Comparison of ENCODE assay signal across 10 cellular contexts in the genomic region with DNA sequence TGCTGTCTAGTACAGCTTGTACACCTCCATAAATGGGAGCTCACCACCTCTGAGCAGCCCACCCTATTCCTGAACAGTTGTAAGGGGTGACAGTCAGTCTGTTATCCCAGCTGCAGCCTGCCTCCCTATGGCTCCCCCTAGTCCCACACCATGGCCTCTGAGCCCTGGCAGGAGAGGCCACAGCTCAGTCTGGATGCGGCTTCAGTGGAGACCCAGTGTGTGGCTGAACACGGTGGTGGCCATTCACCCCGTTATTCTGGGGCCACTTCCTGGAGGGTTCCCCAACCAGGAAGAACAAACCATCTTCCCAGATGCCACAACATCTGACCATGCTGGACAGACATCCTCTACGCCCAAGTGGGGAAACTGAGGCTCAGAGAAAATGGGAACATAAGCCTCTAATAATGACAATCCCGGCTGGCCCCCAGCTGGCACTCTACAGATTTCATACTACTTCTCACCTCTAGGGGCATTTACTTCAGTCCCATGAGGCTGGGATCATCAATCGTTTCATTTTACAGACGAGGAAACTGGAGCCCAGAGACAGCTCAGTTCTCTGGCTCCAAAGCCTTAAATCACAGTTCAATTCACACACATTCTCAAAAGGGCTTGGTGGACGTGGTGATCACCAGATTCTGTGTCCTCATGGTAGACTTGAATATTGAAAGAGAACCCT. TPM values are rescaled to one million over a fixed set of nuclear protein-coding genes. Genes with fewer than 3 reads are reported as not detected.
DNase-seq lines count a peak whose midpoint lies in the region; ATAC-seq and TF ChIP-seq lines count a peak whose summit lies in the region.
"Had no signal": no experiment of that assay in that cellular context is flagged by ENCODE, and none has a peak within 500 bp of the region (broad histone marks: within the 10 kb centered on the region; RNA-seq: fewer than 3 reads in every experiment).

No MANE protein-coding gene starts in this region.

- H2AFZ ChIP-seq in GM23248: no peak overlapping the region

- H3K9ac ChIP-seq in GM23248: no peak overlapping the region

- POLR2A ChIA-PET in RWPE1 (lab: Yijun Ruan, JAX; ENCODE audit: low non-redundant PET): no interaction called here

- no peaks in the 10 kb centered on the region for H3K9me2 ChIP-seq in GM23248 (ENCODE audit: insufficient read depth)

- ATAC-seq in foreskin keratinocyte (peak; percentile 19), GM19324 (IDR thresholded peaks at IDR 0.05; ENCODE audit: low FRiP score, unreplicated experiment) (no peak), HG03139 (IDR thresholded peaks at IDR 0.05; ENCODE audit: unreplicated experiment) (no peak)

- H3K4me2 ChIP-seq in GM23248 (ENCODE audit: unreplicated experiment): no peak overlapping the region

- TF ChIP-seq CTCF in RWPE1 (conservative IDR thresholded peaks at IDR 0.05; ENCODE audit: low read depth): 0 out of 2 replicates have a peak, but pooled peaks have one; percentile 14
- TF ChIP-seq CTCF in foreskin keratinocyte (conservative IDR thresholded peaks at IDR 0.05): peak; percentile 55

- H3K4me1 ChIP-seq in GM23248 (ENCODE audit: insufficient read depth) (peaks cover 7% of the 10 kb centered on the region; the same call in 1 of the 2 replicates), foreskin keratinocyte (no peaks in the 10 kb centered on the region)

- H3K27ac ChIP-seq in GM23248: no peak overlapping the region
- no peak overlapping the region for H3K27ac ChIP-seq in RWPE1
- H3K27ac ChIP-seq in foreskin keratinocyte: no peak overlapping the region

- H3K79me2 ChIP-seq in GM23248 (ENCODE audit: insufficient read depth): no peaks in the 10 kb centered on the region

- H3K4me3 ChIP-seq in GM23248: no peak overlapping the region

- CTCF ChIA-PET in RWPE1 (lab: Yijun Ruan, JAX): interaction anchor here (0.5 to 0.9 kb wide), 3 partner anchors 23 to 346 kb away, joined by 3 read pairs; no protein-coding TSS in a partner anchor

- H3K36me3 ChIP-seq in GM23248 (ENCODE audit: low read depth): no peaks in the 10 kb centered on the region

- in situ Hi-C loops in GM23248 (cut with MboI): no loop called here

- no peaks in the 10 kb centered on the region; the same call in 1 of the 2 replicates for H3K27me3 ChIP-seq in GM23248 (replicated peaks; ENCODE audit: insufficient read depth)
- peaks cover 4% of the 10 kb centered on the region for H3K27me3 ChIP-seq in foreskin keratinocyte

- DNase-seq in AG08395 (ENCODE audit: low spot score): peak; percentile 55
- peak; percentile 59 for DNase-seq in GM23248
- DNase-seq in RWPE1 (ENCODE audit: low spot score): peak; percentile 9
- DNase-seq in foreskin keratinocyte: no peak
- DNase-seq in NCI-H1930 (lab: John Stamatoyannopoulos, UW): no peak
- DNase-seq in stimulated activated CD4-positive, alpha-beta T cell treated with anti-CD3 and anti-CD28 coated beads, Interleukin-4, amount 100 ng/mL, for 24 hours: no peak
- DNase-seq: natural killer cell, NCI-H2227 treated with DMSO at 0.1 percent for 48 hours had no signal

- H3K9me3 ChIP-seq in GM23248 (ENCODE audit: low read depth): no peaks in the 10 kb centered on the region

- no peaks in the 10 kb centered on the region for H4K20me1 ChIP-seq in GM23248 (ENCODE audit: insufficient read depth)

- 35 to 38% methylated on average over 8 of the region's 8 CpGs for WGBS in GM23248 (ENCODE audit: low coverage in 1 of 2, low lambda C conversion rate in 2 of 2, missing lambda C conversion rate in 2 of 2), 2 experiments

- H3F3A ChIP-seq in GM23248 (ENCODE audit: insufficient read depth): no peaks in the 10 kb centered on the region

RNA-seq across cellular contexts. Expression of a gene that starts 9.3 kb away (rescaled TPM):
- 0.11 TPM in 1 of 2 replicates, not detected in the other for total RNA-seq in GM23248 (2014; rRNA removed; shearing (Covaris generic))
- polyA plus RNA-seq in GM23248 (2016; fragmentation: Nextera tagmentation; extraction: Ambion mirVana) (0.14 TPM in 1 of 2 replicates, not detected in the other), foreskin keratinocyte (0.47 and 0.57 TPM in 2 replicates)
- total RNA-seq in foreskin keratinocyte: 0.78 and 0.81 TPM in 2 replicates
- total RNA-seq: natural killer cell had no signal

Comparison
In these comparisons a context has a peak if more than half of its experiments do, and no peak if none do; other contexts are left out.
1. DNase-seq: peak in AG08395 (single experiment), GM23248 (single experiment) and RWPE1 (single experiment); none in foreskin keratinocyte (0 of 2), NCI-H1930 (0 of 2) and stimulated activated CD4-positive, alpha-beta T cell treated with anti-CD3 and anti-CD28 coated beads, Interleukin-4, amount 100 ng/mL, for 24 hours (single experiment).